24 cellular contexts compared by ENCODE assay signal in the genomic region with DNA sequence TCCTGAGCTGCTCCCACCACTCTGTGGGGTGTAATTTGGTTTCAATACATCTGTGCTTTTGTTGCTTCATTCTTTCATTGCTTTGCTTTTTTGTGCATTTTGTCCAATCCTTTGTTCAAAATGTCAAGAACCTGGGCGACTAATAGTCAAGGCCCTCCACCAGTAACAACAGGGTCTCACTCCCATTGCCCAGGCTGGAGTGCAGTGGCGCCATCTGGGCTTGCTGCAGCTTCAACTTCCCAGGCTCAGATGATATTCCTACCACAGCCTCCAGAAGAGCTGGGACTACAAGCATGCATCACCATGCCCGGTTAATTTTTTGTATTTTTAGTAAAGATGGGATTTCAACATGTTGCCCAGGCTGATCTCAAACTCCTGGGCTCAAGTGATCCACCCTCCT.
"Had no signal": no experiment of that assay in that cellular context is flagged by ENCODE, and none has a peak within 500 bp of the region (broad histone marks: within the 10 kb centered on the region; RNA-seq: fewer than 3 reads in every experiment).

No MANE protein-coding gene starts in this region.

- ATAC-seq: left ventricle myocardium superior; psoas muscle; stimulated activated effector memory CD8-positive, alpha-beta T cell treated with anti-CD3 and anti-CD28 coated beads, Interleukin-12 subunit alpha, Interleukin-12 subunit beta, amount 100 ng/mL, for 72 hours had no signal

- H3K4me3 ChIP-seq: ascending aorta, esophagus muscularis mucosa, psoas muscle, sigmoid colon, suprapubic skin, tibial artery had no signal

- H3K27me3 ChIP-seq: ascending aorta, esophagus muscularis mucosa, sigmoid colon, suprapubic skin, tibial artery had no signal

- H3K36me3 ChIP-seq: ascending aorta, esophagus muscularis mucosa, sigmoid colon, suprapubic skin had no signal

- H3K9ac ChIP-seq: parathyroid adenoma had no signal

- DNase-seq: activated CD4-positive, alpha-beta memory T cell treated with anti-CD3 and anti-CD28 coated beads for 36 hours; activated CD4-positive, alpha-beta T cell treated with anti-CD3 and anti-CD28 coated beads, Interleukin-2, amount 10 ng/mL, durations not matched to agents 24 days and 14 days; activated CD4-positive, CD25-positive, alpha-beta regulatory T cell treated with anti-CD3 and anti-CD28 coated beads, Interleukin-2, amount 50 U/mL, for 72 hours; activated CD8-positive, alpha-beta memory T cell treated with anti-CD3 and anti-CD28 coated beads, Interleukin-2, amount 50 U/mL, for 4 hours; activated gamma-delta T cell; activated naive CD4-positive, alpha-beta T cell treated with anti-CD3 and anti-CD28 coated beads, Interleukin-2, amount 10 ng/mL, durations not matched to agents 7 days and 5 days; activated naive CD8-positive, alpha-beta T cell treated with anti-CD3 and anti-CD28 coated beads, Interleukin-2, amount 10 ng/mL, durations not matched to agents 7 days and 5 days; activated T-cell treated with anti-CD3 and anti-CD28 coated beads, Interleukin-2, amount 50 U/mL, for 24 hours; islet precursor cell; naive B cell; occipital lobe; psoas muscle; sigmoid colon; stimulated activated CD4-positive, alpha-beta T cell treated with anti-CD3 and anti-CD28 coated beads, Interleukin-4, amount 100 ng/mL, for 24 hours; T-helper 1 cell; tibial artery had no signal

- FAIRE-seq: frontal cortex, small intestine had no signal

- H3K27ac ChIP-seq: ascending aorta, esophagus muscularis mucosa, parathyroid adenoma, psoas muscle, sigmoid colon, suprapubic skin, tibial artery had no signal

- H2AFZ ChIP-seq: parathyroid adenoma had no signal

- H3K4me1 ChIP-seq: ascending aorta, esophagus muscularis mucosa, parathyroid adenoma, psoas muscle, sigmoid colon, suprapubic skin, tibial artery had no signal
